Comparison of ENCODE assay signal across 11 cellular contexts in the genomic region with DNA sequence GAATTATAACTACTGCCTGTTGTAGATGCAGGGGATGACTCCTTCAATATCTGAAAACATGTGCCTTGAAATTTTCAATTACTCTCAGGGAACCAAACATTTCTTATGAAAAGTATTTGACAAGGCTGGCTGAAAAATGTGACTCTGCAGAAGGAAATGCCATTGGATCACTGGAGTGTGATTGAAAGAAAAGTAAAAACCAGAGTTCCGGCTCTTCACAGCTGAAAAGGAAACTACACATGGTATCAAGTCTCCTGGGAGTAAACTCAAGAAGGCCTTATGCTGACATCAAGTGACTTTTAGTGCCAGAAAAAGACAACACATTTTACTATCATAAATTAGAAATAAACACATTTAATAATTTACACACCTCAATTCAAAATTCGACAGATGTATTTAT.
DNase-seq lines count a peak whose midpoint lies in the region; ATAC-seq and TF ChIP-seq lines count a peak whose summit lies in the region.
"Had no signal": no experiment of that assay in that cellular context is flagged by ENCODE, and none has a peak within 500 bp of the region (broad histone marks: within the 10 kb centered on the region; RNA-seq: fewer than 3 reads in every experiment).

No MANE protein-coding gene starts in this region.

- H3K4me3 ChIP-seq in OCI-LY3 (ENCODE audit: low read length) (no peak overlapping the region), ovary (no peak overlapping the region)

- no peak overlapping the region for H3K9ac ChIP-seq in OCI-LY3 (ENCODE audit: low read length)

- ATAC-seq in GM19452 (IDR thresholded peaks at IDR 0.05; ENCODE audit: unreplicated experiment) (peak; percentile 98), HG03097 (IDR thresholded peaks at IDR 0.05; ENCODE audit: low FRiP score, unreplicated experiment) (peak; percentile 95)
- ATAC-seq: foreskin keratinocyte, left colon had no signal

- H3K27me3 ChIP-seq in OCI-LY3 (ENCODE audit: low read depth, low read length): no peaks in the 10 kb centered on the region
- no peaks in the 10 kb centered on the region for H3K27me3 ChIP-seq in ovary
- H3K27me3 ChIP-seq: foreskin keratinocyte had no signal

- TF ChIP-seq POLR2A in ovary (IDR thresholded peaks at IDR 0.05): no peak

- H3K27ac ChIP-seq in OCI-LY3 (ENCODE audit: low read length) (peak overlapping the region; percentile 36; the same call in 1 of the 2 replicates), ovary (no peak overlapping the region), caudate nucleus (ENCODE audit: low read depth, low read length) (no peak overlapping the region)
- H3K27ac ChIP-seq: foreskin keratinocyte had no signal

- peak; percentile 61 for DNase-seq in DMS79 treated with DMSO at 0.1 percent for 48 hours (lab: John Stamatoyannopoulos, UW)
- no peak for DNase-seq in ovary
- no peak for DNase-seq in caudate nucleus (lab: John Stamatoyannopoulos, UW)
- no peak for DNase-seq in GM19238 (ENCODE audit: insufficient read length, low spot score)
- no peak for DNase-seq in activated CD8-positive, alpha-beta memory T cell treated with anti-CD3 and anti-CD28 coated beads, Interleukin-2, amount 50 U/mL, for 4 hours
- DNase-seq: foreskin keratinocyte, left colon, NCI-H187 had no signal

- peak overlapping the region; percentile 34 for H3K4me2 ChIP-seq in OCI-LY3 (ENCODE audit: low read length)

- TF ChIP-seq CTCF in OCI-LY3 (IDR thresholded peaks at IDR 0.05; ENCODE audit: low read depth, low read length) (no peak), ovary (IDR thresholded peaks at IDR 0.05) (no peak)

- intact Hi-C loops in ovary (cut with DNase I): no loop called here

- WGBS in ovary, 3 donors: 69 to 72% (median 70%) methylated on average over 2 of the region's 2 CpGs

- peak overlapping the region; percentile 55; the same call in 1 of the 2 replicates for H2AFZ ChIP-seq in OCI-LY3 (ENCODE audit: low read depth, low read length)

- no peak for TF ChIP-seq EP300 in ovary (IDR thresholded peaks at IDR 0.05)

- H3K36me3 ChIP-seq in OCI-LY3 (replicated peaks; ENCODE audit: low read depth, low read length) (no peaks in the 10 kb centered on the region), ovary (no peaks in the 10 kb centered on the region)

- H3K4me1 ChIP-seq in OCI-LY3 (ENCODE audit: low read length): peaks cover 12% of the 10 kb centered on the region
- H3K4me1 ChIP-seq in ovary (ENCODE audit: insufficient read depth): no peaks in the 10 kb centered on the region
- H3K4me1 ChIP-seq: foreskin keratinocyte had no signal

- H3K9me3 ChIP-seq in OCI-LY3 (ENCODE audit: insufficient read depth, low read length) (no peaks in the 10 kb centered on the region), ovary (no peaks in the 10 kb centered on the region)

- H3K79me2 ChIP-seq in OCI-LY3 (ENCODE audit: low read length): no peaks in the 10 kb centered on the region

- H4K20me1 ChIP-seq in OCI-LY3 (ENCODE audit: insufficient read depth, low read length): no peaks in the 10 kb centered on the region
